8 cellular contexts compared by ENCODE assay signal in genomic region chr6:17393335-17394191, GRCh38. TPM values are rescaled to one million over a fixed set of nuclear protein-coding genes. Genes with fewer than 3 reads are reported as not detected.
A peak's percentile ranks its signal among the peaks of the same experiment; 100 is the strongest.
DNase-seq lines count a peak whose midpoint lies in the region; ATAC-seq, FAIRE-seq and TF ChIP-seq lines count a peak whose summit lies in the region.

Gene CAP2 (plus strand): TSS chr6:17393595. CDS start chr6:17421556, 27,961 bp downstream.

- H3K27me3 ChIP-seq in H7 (ENCODE audit: control insufficient read depth, insufficient read depth, low read length): no peaks in the 10 kb centered on the region
- no peaks in the 10 kb centered on the region for H3K27me3 ChIP-seq in Peyer's patch
- peaks cover 0 to 2% of the 10 kb centered on the region in 2 donors for H3K27me3 ChIP-seq in small intestine (ENCODE audit: control insufficient read depth in 2 of 2, insufficient read depth in 2 of 2, low read length in 2 of 2)

- H3K27ac ChIP-seq in Peyer's patch (peak within 1 kb of the TSS in 3 of 4 donors; percentile 46 to 80 (median 79)), small intestine (ENCODE audit: low read depth in 1 of 2, low read length in 1 of 2) (peak within 1 kb of the TSS in 1 of 2 donors; percentile 23)

- H3K27ac Mint-ChIP-seq in activated CD8-positive, alpha-beta memory T cell treated with anti-CD3 and anti-CD28 coated beads, Interleukin-2, amount 10 ng/mL, durations not matched to agents 7 days and 5 days: no peak within 1 kb of the TSS

- peak in 1 of 6 experiments; percentile 3 for TF ChIP-seq CTCF in Peyer's patch (IDR thresholded peaks at IDR 0.05)

- no peak for TF ChIP-seq POLR2A in Peyer's patch (IDR thresholded peaks at IDR 0.05)

- CTCF ChIA-PET in activated CD8-positive, alpha-beta memory T cell treated with anti-CD3 and anti-CD28 coated beads, Interleukin-2, amount 10 ng/mL, durations not matched to agents 7 days and 5 days (lab: Charles Lee): no interaction called here

- FAIRE-seq in small intestine (lab: Jason Lieb, UNC): no peak

- H3K27me3 Mint-ChIP-seq in activated CD8-positive, alpha-beta memory T cell treated with anti-CD3 and anti-CD28 coated beads, Interleukin-2, amount 10 ng/mL, durations not matched to agents 7 days and 5 days: peaks cover 48% of the 10 kb centered on the region

- no peak for ATAC-seq in activated CD8-positive, alpha-beta memory T cell treated with anti-CD3 and anti-CD28 coated beads, Interleukin-2, amount 10 ng/mL, durations not matched to agents 7 days and 5 days
- ATAC-seq in HG03025 (IDR thresholded peaks at IDR 0.05; ENCODE audit: low FRiP score, unreplicated experiment): no peak

- H3K4me3 ChIP-seq in H7 (ENCODE audit: insufficient read depth, low read depth, low read length): peak within 1 kb of the TSS; percentile 55
- H3K4me3 ChIP-seq in Peyer's patch: peak within 1 kb of the TSS; percentile 36 to 83 (median 67)
- H3K4me3 ChIP-seq in small intestine (ENCODE audit: low read depth in 1 of 2, low read length in 2 of 2): peak within 1 kb of the TSS; percentile 56 to 72

- H3K9me3 ChIP-seq in Peyer's patch (no peaks in the 10 kb centered on the region), small intestine (ENCODE audit: control insufficient read depth, low read depth) (no peaks in the 10 kb centered on the region)

- H3K4me3 Mint-ChIP-seq in activated CD8-positive, alpha-beta memory T cell treated with anti-CD3 and anti-CD28 coated beads, Interleukin-2, amount 10 ng/mL, durations not matched to agents 7 days and 5 days: no peak within 1 kb of the TSS

- peaks cover 2% of the 10 kb centered on the region for H3K36me3 Mint-ChIP-seq in activated CD8-positive, alpha-beta memory T cell treated with anti-CD3 and anti-CD28 coated beads, Interleukin-2, amount 10 ng/mL, durations not matched to agents 7 days and 5 days

- WGBS in small intestine, 3 donors: 0 to 1% (median 1%) methylated on average over 36 to 81 of the region's 81 CpGs

- DNase-seq in ACHN: peak; percentile 79
- peak; percentile 91 for DNase-seq in H7
- DNase-seq in Peyer's patch: peak in 2 of 3 donors; percentile 49 to 60
- DNase-seq in dedifferentiated amniotic fluid mesenchymal stem cell (ENCODE audit: extremely low spot score): peak; percentile 74
- peak; percentile 71 for DNase-seq in kidney glomerular epithelial cell (lab: John Stamatoyannopoulos, UW)
- DNase-seq in small intestine: peak; percentile 42
- no peak for DNase-seq in activated CD8-positive, alpha-beta memory T cell treated with anti-CD3 and anti-CD28 coated beads, Interleukin-2, amount 10 ng/mL, durations not matched to agents 7 days and 5 days

- H3K36me3 ChIP-seq in H7 (replicated peaks; ENCODE audit: control insufficient read depth, insufficient read depth, low read length) (no peaks in the 10 kb centered on the region), Peyer's patch (no peaks in the 10 kb centered on the region), small intestine (ENCODE audit: control insufficient read depth in 2 of 2, insufficient read depth in 2 of 2, low read length in 2 of 2) (no peaks in the 10 kb centered on the region)

- H3K4me1 Mint-ChIP-seq in activated CD8-positive, alpha-beta memory T cell treated with anti-CD3 and anti-CD28 coated beads, Interleukin-2, amount 10 ng/mL, durations not matched to agents 7 days and 5 days: peaks cover 3% of the 10 kb centered on the region

- H3K9me3 Mint-ChIP-seq in activated CD8-positive, alpha-beta memory T cell treated with anti-CD3 and anti-CD28 coated beads, Interleukin-2, amount 10 ng/mL, durations not matched to agents 7 days and 5 days (ENCODE audit: low read depth): no peaks in the 10 kb centered on the region

- H3K4me1 ChIP-seq in Peyer's patch (no peaks in the 10 kb centered on the region), small intestine (ENCODE audit: control insufficient read depth in 2 of 2, insufficient read depth in 1 of 2, low read depth in 1 of 2, low read length in 1 of 2) (no peaks in the 10 kb centered on the region)

- in situ Hi-C loops in ACHN (cut with HindIII; ENCODE audit: low pct_ligation_motif_present, low pct_unique_long_range_greater_than_20kb, low sequenced_read_pairs): no loop called here

RNA-seq across cellular contexts. Expression of gene CAP2, which starts in this region (rescaled TPM):
- 10.3 and 11.3 TPM in 2 replicates for total RNA-seq in H7 (2014; rRNA removed; shearing (Covaris generic))
- 1 to 10 TPM; 1.7 to 3.2 (median 2.4) TPM for total RNA-seq in Peyer's patch
- 1 to 10 TPM in 2 of 3 donors, under 1 TPM in 1; 0.89 to 3.0 (median 2.7) TPM for polyA plus RNA-seq in small intestine
- total RNA-seq in activated CD8-positive, alpha-beta memory T cell treated with anti-CD3 and anti-CD28 coated beads, Interleukin-2, amount 10 ng/mL, durations not matched to agents 7 days and 5 days: not detected
